Comparison of ENCODE assay signal across 27 cellular contexts in genomic region chr5:172630082-172630481, GRCh38.
"Had no signal": no experiment of that assay in that cellular context is flagged by ENCODE, and none has a peak within 500 bp of the region (broad histone marks: within the 10 kb centered on the region; RNA-seq: fewer than 3 reads in every experiment).

No MANE protein-coding gene starts in this region.

- H3K4me3 ChIP-seq: ascending aorta, body of pancreas, Peyer's patch, SJCRH30 had no signal

- H3K27me3 Mint-ChIP-seq: activated CD4-positive, alpha-beta T cell treated with anti-CD3 and anti-CD28 coated beads for 36 hours; activated CD8-positive, alpha-beta T cell treated with anti-CD3 and anti-CD28 coated beads for 36 hours; activated naive CD8-positive, alpha-beta T cell treated with anti-CD3 and anti-CD28 coated beads, Interleukin-2, amount 50 U/mL, for 24 hours had no signal

- H3K4me3 Mint-ChIP-seq: activated CD4-positive, alpha-beta T cell treated with anti-CD3 and anti-CD28 coated beads for 36 hours; activated CD8-positive, alpha-beta T cell treated with anti-CD3 and anti-CD28 coated beads for 36 hours; activated naive CD8-positive, alpha-beta T cell treated with anti-CD3 and anti-CD28 coated beads, Interleukin-2, amount 50 U/mL, for 24 hours; activated T-cell treated with anti-CD3 and anti-CD28 coated beads, Interleukin-2, amount 50 U/mL, for 72 hours had no signal

- DNase-seq: activated CD4-positive, alpha-beta T cell treated with anti-CD3 and anti-CD28 coated beads for 36 hours; activated CD4-positive, alpha-beta T cell treated with anti-CD3 and anti-CD28 coated beads, Interleukin-2, amount 50 U/mL, for 1 hour; activated CD8-positive, alpha-beta memory T cell treated with anti-CD3 and anti-CD28 coated beads, Interleukin-2, amount 50 U/mL, for 4 hours; activated CD8-positive, alpha-beta T cell treated with anti-CD3 and anti-CD28 coated beads for 36 hours; activated naive CD4-positive, alpha-beta T cell treated with Interleukin-2 at 50 U/mL for 16 hours; activated naive CD8-positive, alpha-beta T cell treated with anti-CD3 and anti-CD28 coated beads, Interleukin-2, amount 50 U/mL, for 24 hours; activated T-cell treated with anti-CD3 and anti-CD28 coated beads, Interleukin-2, amount 50 U/mL, for 72 hours; amniotic stem cell; central memory CD4-positive, alpha-beta T cell; Kasumi-1; KBM-7; NCI-H1417; NCI-H2029; NCI-H2171; NCI-H2227 treated with DMSO at 0.1 percent for 48 hours; Right ventricle myocardium superior; SJCRH30; SK-N-SH; T-helper 1 cell had no signal

- H3K36me3 ChIP-seq: ascending aorta, Peyer's patch, SJCRH30 had no signal

- H3K27ac ChIP-seq: ascending aorta, body of pancreas, Peyer's patch, RWPE1, SJCRH30, VCaP had no signal

- H3K36me3 Mint-ChIP-seq: activated naive CD4-positive, alpha-beta T cell treated with anti-CD3 and anti-CD28 coated beads, Interleukin-2, amount 50 U/mL, for 72 hours had no signal

- H3K4me1 Mint-ChIP-seq: activated CD4-positive, alpha-beta T cell treated with anti-CD3 and anti-CD28 coated beads for 36 hours; activated naive CD8-positive, alpha-beta T cell treated with anti-CD3 and anti-CD28 coated beads, Interleukin-2, amount 50 U/mL, for 24 hours had no signal

- H3K4me1 ChIP-seq: ascending aorta, Peyer's patch had no signal

- H3K9ac ChIP-seq: SK-N-SH had no signal

- H3K27ac Mint-ChIP-seq: activated CD4-positive, alpha-beta T cell treated with anti-CD3 and anti-CD28 coated beads for 36 hours; activated CD8-positive, alpha-beta T cell treated with anti-CD3 and anti-CD28 coated beads for 36 hours; activated naive CD4-positive, alpha-beta T cell treated with anti-CD3 and anti-CD28 coated beads, Interleukin-2, amount 50 U/mL, for 72 hours; activated naive CD8-positive, alpha-beta T cell treated with anti-CD3 and anti-CD28 coated beads, Interleukin-2, amount 50 U/mL, for 24 hours; activated T-cell treated with anti-CD3 and anti-CD28 coated beads, Interleukin-2, amount 50 U/mL, for 72 hours; activated T-helper 2 cell treated with anti-CD3 and anti-CD28 coated beads, Interferon-gamma antibody, Interleukin-2, Interleukin-4, amounts not matched to agents 10 μg/mL and 5 μg/mL and 100 μg/mL, durations not matched to agents 14 hours and 24 hours and 36 hours had no signal

- H3K9me3 Mint-ChIP-seq: activated CD8-positive, alpha-beta T cell treated with anti-CD3 and anti-CD28 coated beads for 36 hours; activated naive CD4-positive, alpha-beta T cell treated with anti-CD3 and anti-CD28 coated beads, Interleukin-2, amount 50 U/mL, for 72 hours; activated naive CD8-positive, alpha-beta T cell treated with anti-CD3 and anti-CD28 coated beads, Interleukin-2, amount 50 U/mL, for 24 hours; activated T-cell treated with anti-CD3 and anti-CD28 coated beads, Interleukin-2, amount 50 U/mL, for 72 hours; activated T-helper 2 cell treated with anti-CD3 and anti-CD28 coated beads, Interferon-gamma antibody, Interleukin-2, Interleukin-4, amounts not matched to agents 10 μg/mL and 5 μg/mL and 100 μg/mL, durations not matched to agents 14 hours and 24 hours and 36 hours had no signal

- FAIRE-seq: bronchial epithelial cell had no signal

- ATAC-seq: activated CD4-positive, alpha-beta T cell treated with anti-CD3 and anti-CD28 coated beads for 36 hours; activated CD8-positive, alpha-beta T cell treated with anti-CD3 and anti-CD28 coated beads for 36 hours; activated naive CD4-positive, alpha-beta T cell treated with anti-CD3 and anti-CD28 coated beads, Interleukin-2, amount 50 U/mL, for 72 hours; activated naive CD8-positive, alpha-beta T cell treated with anti-CD3 and anti-CD28 coated beads, Interleukin-2, amount 50 U/mL, for 24 hours; activated T-cell treated with anti-CD3 and anti-CD28 coated beads, Interleukin-2, amount 50 U/mL, for 72 hours; body of pancreas had no signal

- H3K9me3 ChIP-seq: ascending aorta, body of pancreas, Peyer's patch, SJCRH30, SK-N-SH had no signal

- H3K27me3 ChIP-seq: ascending aorta, body of pancreas, Peyer's patch, SJCRH30 had no signal

- H3K4me2 ChIP-seq: SK-N-SH had no signal
